ENCODE assay signal across 19 cellular contexts in the genomic region with DNA sequence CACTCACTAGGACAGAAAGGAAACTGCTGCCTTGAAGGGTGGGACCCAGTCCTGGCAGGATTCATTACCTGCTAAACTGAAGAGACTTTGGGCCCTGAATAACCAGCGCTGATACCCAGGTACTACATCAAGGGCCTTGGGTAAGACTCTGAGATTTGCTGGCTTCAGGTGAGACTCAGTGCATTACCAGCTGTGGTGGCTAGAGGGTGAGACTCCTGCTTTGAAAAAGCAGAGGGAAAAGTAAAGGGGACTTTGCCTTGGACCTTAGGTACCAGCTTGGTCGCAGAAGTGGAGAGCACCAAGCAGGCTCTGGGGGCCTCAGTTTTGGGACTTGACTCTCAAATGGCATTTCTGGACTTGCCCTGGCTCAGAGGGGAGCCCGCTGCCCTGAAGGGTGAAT.
DNase-seq lines count a peak whose midpoint lies in the region; ATAC-seq and TF ChIP-seq lines count a peak whose summit lies in the region.
"Had no signal": no experiment of that assay in that cellular context is flagged by ENCODE, and none has a peak within 500 bp of the region (broad histone marks: within the 10 kb centered on the region; RNA-seq: fewer than 3 reads in every experiment).

No MANE protein-coding gene starts in this region.

- no peak overlapping the region for H2BK120ac ChIP-seq in mesendoderm (ENCODE audit: low read depth, low read length)

- H3K27me3 Mint-ChIP-seq in GM23338 (ENCODE audit: insufficient read depth, low read depth, poor library complexity) (peaks cover 1% of the 10 kb centered on the region), endodermal cell (ENCODE audit: insufficient read depth) (no peaks in the 10 kb centered on the region), glutamatergic neuron (ENCODE audit: unreplicated experiment) (no peaks in the 10 kb centered on the region)
- H3K27me3 Mint-ChIP-seq: CD4-positive, alpha-beta T cell had no signal

- no peaks in the 10 kb centered on the region for H3F3A ChIP-seq in GM23338 (replicated peaks; ENCODE audit: low read depth)

- no peak overlapping the region for H3K27ac Mint-ChIP-seq in GM23338
- H3K27ac Mint-ChIP-seq in endodermal cell: no peak overlapping the region
- H3K27ac Mint-ChIP-seq in glutamatergic neuron (ENCODE audit: unreplicated experiment): no peak overlapping the region
- H3K27ac Mint-ChIP-seq: CD4-positive, alpha-beta T cell; CD8-positive, alpha-beta T cell had no signal

- no peak overlapping the region for H3K18ac ChIP-seq in mesendoderm (ENCODE audit: low read length)

- H3K27me3 ChIP-seq in GM23338 (ENCODE audit: insufficient read depth): no peaks in the 10 kb centered on the region
- H3K27me3 ChIP-seq in endodermal cell (ENCODE audit: control insufficient read depth, insufficient read depth, low read length, poor library complexity, severe bottlenecking): no peaks in the 10 kb centered on the region
- H3K27me3 ChIP-seq in mesendoderm (ENCODE audit: insufficient read depth, low read length, poor library complexity): no peaks in the 10 kb centered on the region
- H3K27me3 ChIP-seq: BE2C, BLaER1 had no signal

- DNase-seq in GM23338 (ENCODE audit: low spot score): peak; percentile 28
- no peak for DNase-seq in endodermal cell
- DNase-seq in mesendoderm: peak; percentile 18
- DNase-seq in HCEC 1CT: no peak
- no peak for DNase-seq in NCI-H2029 (lab: John Stamatoyannopoulos, UW)
- DNase-seq in T1000 (lab: John Stamatoyannopoulos, UW): no peak
- DNase-seq in glutamatergic neuron: no peak
- DNase-seq: 8988T; ACHN; BE2C; C1 segment of cervical spinal cord; Caco-2; Calu3; CD4-positive, alpha-beta T cell; CD8-positive, alpha-beta T cell; DMS79 treated with DMSO at 0.1 percent for 48 hours; GF-D8 had no signal

- H3K4me2 ChIP-seq in GM23338 (no peak overlapping the region), mesendoderm (ENCODE audit: low read length) (no peak overlapping the region)
- H3K4me2 ChIP-seq: BLaER1 had no signal

- no peak overlapping the region for H3K23ac ChIP-seq in mesendoderm (ENCODE audit: low read length)

- WGBS in endodermal cell (ENCODE audit: insufficient coverage in 1 of 2, insufficient read length in 1 of 2), 2 experiments: 90 to 92% methylated on average over 2 to 3 of the region's 3 CpGs
- WGBS in mesendoderm (ENCODE audit: extremely low coverage, insufficient coverage, low lambda C conversion rate): no CpG with 5 or more reads among the region's 3 CpGs

- no peaks in the 10 kb centered on the region for H3K79me1 ChIP-seq in mesendoderm (ENCODE audit: low read length)

- no peak overlapping the region for H3K56ac ChIP-seq in mesendoderm (ENCODE audit: low read length)

- no peak overlapping the region for H2BK15ac ChIP-seq in mesendoderm (replicated peaks; ENCODE audit: low read depth)

- H2AFZ ChIP-seq in GM23338: no peak overlapping the region

- H3K4me1 ChIP-seq in GM23338 (ENCODE audit: insufficient read depth): no peaks in the 10 kb centered on the region
- no peaks in the 10 kb centered on the region for H3K4me1 ChIP-seq in endodermal cell (ENCODE audit: control insufficient read depth, insufficient read depth, low read length)
- H3K4me1 ChIP-seq in mesendoderm (ENCODE audit: control insufficient read depth, low read depth, low read length): no peaks in the 10 kb centered on the region
- H3K4me1 ChIP-seq: BE2C, BLaER1, Caco-2 had no signal

- H3K9me2 ChIP-seq in GM23338 (ENCODE audit: insufficient read depth): 0 out of 2 replicates have a peak, but pooled peaks cover 6% of the 10 kb centered on the region

- H2AK5ac ChIP-seq in mesendoderm (ENCODE audit: low read length): no peak overlapping the region

- no peaks in the 10 kb centered on the region for H3K4me1 Mint-ChIP-seq in GM23338
- H3K4me1 Mint-ChIP-seq in endodermal cell: no peaks in the 10 kb centered on the region
- H3K4me1 Mint-ChIP-seq in glutamatergic neuron (ENCODE audit: low read depth, unreplicated experiment): no peaks in the 10 kb centered on the region

- H2BK5ac ChIP-seq in mesendoderm (ENCODE audit: low read length): no peak overlapping the region

- no peak overlapping the region for H3K4ac ChIP-seq in mesendoderm (ENCODE audit: low read depth, low read length)

- H3K27ac ChIP-seq in GM23338 (ENCODE audit: low read depth): no peak overlapping the region
- peak overlapping the region; percentile 2; the same call in 1 of the 2 replicates for H3K27ac ChIP-seq in VCaP
- H3K27ac ChIP-seq in endodermal cell (ENCODE audit: low read depth, low read length): no peak overlapping the region
- H3K27ac ChIP-seq in mesendoderm (ENCODE audit: low read depth, low read length): no peak overlapping the region
- H3K27ac ChIP-seq: BLaER1 had no signal

- H3K9ac ChIP-seq in endodermal cell (ENCODE audit: extremely low read depth, low read length, poor library complexity, severe bottlenecking) (no peak overlapping the region), mesendoderm (ENCODE audit: low read length) (no peak overlapping the region)
- H3K9ac ChIP-seq: BLaER1 had no signal

- no peak overlapping the region for H3K4me3 Mint-ChIP-seq in GM23338
- no peak overlapping the region for H3K4me3 Mint-ChIP-seq in endodermal cell
- H3K4me3 Mint-ChIP-seq in glutamatergic neuron (ENCODE audit: unreplicated experiment): no peak overlapping the region
- H3K4me3 Mint-ChIP-seq: CD4-positive, alpha-beta T cell; CD8-positive, alpha-beta T cell had no signal

- no peaks in the 10 kb centered on the region for H4K20me1 ChIP-seq in GM23338 (replicated peaks; ENCODE audit: insufficient read depth)
- H4K20me1 ChIP-seq: BLaER1 had no signal

- no peaks in the 10 kb centered on the region for H3K36me3 ChIP-seq in GM23338 (ENCODE audit: insufficient read depth)
- H3K36me3 ChIP-seq in endodermal cell (ENCODE audit: control insufficient read depth, insufficient read depth, low read length): no peaks in the 10 kb centered on the region
- no peaks in the 10 kb centered on the region for H3K36me3 ChIP-seq in mesendoderm (ENCODE audit: control insufficient read depth, insufficient read depth, low read length)
- H3K36me3 ChIP-seq: BE2C, BLaER1 had no signal

- no peak overlapping the region for H4K5ac ChIP-seq in mesendoderm (ENCODE audit: low read length)

- no peak overlapping the region for H3K4me3 ChIP-seq in GM23338
- no peak overlapping the region for H3K4me3 ChIP-seq in endodermal cell (ENCODE audit: low read length)
- H3K4me3 ChIP-seq in mesendoderm (ENCODE audit: low read length): no peak overlapping the region
- H3K4me3 ChIP-seq: BLaER1 had no signal

- H3K9me3 Mint-ChIP-seq in GM23338: peaks cover 3% of the 10 kb centered on the region; the same call in 2 of the 3 replicates
- H3K9me3 Mint-ChIP-seq in endodermal cell: peaks cover 7% of the 10 kb centered on the region
- no peaks in the 10 kb centered on the region for H3K9me3 Mint-ChIP-seq in glutamatergic neuron (ENCODE audit: unreplicated experiment)

- TF ChIP-seq CTCF in GM23338 (conservative IDR thresholded peaks at IDR 0.05; ENCODE audit: low read depth in 2 of 2) (peak in 1 of 2 experiments; percentile 15; a peak in 1 of 4 replicates), VCaP (conservative IDR thresholded peaks at IDR 0.05) (no peak), endodermal cell (conservative IDR thresholded peaks at IDR 0.05) (peak; percentile 61), glutamatergic neuron (IDR thresholded peaks at IDR 0.05; ENCODE audit: partially characterized antibody, unreplicated experiment) (no peak)

- ATAC-seq in GM23338: no peak
- ATAC-seq: CD8-positive, alpha-beta T cell had no signal

- no peak overlapping the region for H4K8ac ChIP-seq in mesendoderm (ENCODE audit: low read depth, low read length)

- no peaks in the 10 kb centered on the region; the same call in 2 of the 3 replicates for H3K36me3 Mint-ChIP-seq in GM23338 (ENCODE audit: low read depth)
- H3K36me3 Mint-ChIP-seq in endodermal cell (ENCODE audit: low read depth): no peaks in the 10 kb centered on the region
- H3K36me3 Mint-ChIP-seq in glutamatergic neuron (ENCODE audit: unreplicated experiment): no peaks in the 10 kb centered on the region
- H3K36me3 Mint-ChIP-seq: CD8-positive, alpha-beta T cell had no signal

- H3K79me2 ChIP-seq in GM23338 (replicated peaks; ENCODE audit: insufficient read depth): no peaks in the 10 kb centered on the region
- H3K79me2 ChIP-seq in mesendoderm (ENCODE audit: control insufficient read depth, insufficient read depth, low read length): no peaks in the 10 kb centered on the region

- H3K9me3 ChIP-seq in endodermal cell (ENCODE audit: control insufficient read depth, low read length): peaks cover 5% of the 10 kb centered on the region
- H3K9me3 ChIP-seq: BE2C had no signal

TF ChIP-seq in GM23338, 12 proteins besides CTCF, POLR2A, EP300 and RAD21 (continues in another document):
- no peak for TF ChIP-seq REST (IDR thresholded peaks at IDR 0.05; ENCODE audit: unreplicated experiment)

Comparison
In these comparisons a context has a peak if more than half of its experiments do, and no peak if none do; other contexts are left out.
1. DNase-seq: peak in GM23338 (single experiment) and mesendoderm (single experiment); none in endodermal cell (single experiment), HCEC 1CT (single experiment), NCI-H2029 (single experiment), T1000 (single experiment) and glutamatergic neuron (single experiment).